Comparison of ENCODE assay signal across 12 cellular contexts in genomic region chr2:44101246-44101645, GRCh38.
"Had no signal": no experiment of that assay in that cellular context is flagged by ENCODE, and none has a peak within 500 bp of the region (broad histone marks: within the 10 kb centered on the region; RNA-seq: fewer than 3 reads in every experiment).

No MANE protein-coding gene starts in this region.

- H3K36me3 ChIP-seq: cardiac muscle cell, thoracic aorta, upper lobe of right lung had no signal

- H3K9ac ChIP-seq: parathyroid adenoma had no signal

- H3K27me3 ChIP-seq: cardiac muscle cell, upper lobe of right lung had no signal

- H3K9me3 ChIP-seq: mucosa of descending colon, thoracic aorta, upper lobe of right lung had no signal

- H2AFZ ChIP-seq: parathyroid adenoma had no signal

- H3K27ac ChIP-seq: cardiac muscle cell, parathyroid adenoma, thoracic aorta, upper lobe of right lung had no signal

- H3K4me1 ChIP-seq: parathyroid adenoma, upper lobe of right lung had no signal

- ATAC-seq: stimulated activated memory B cell treated with anti-CD40 and anti-IgM and Interleukin-4, amounts not matched to agents 10 μg/mL and 1 μg/mL and 100 μg/mL, for 72 hours had no signal

- H3K4me3 ChIP-seq: cardiac muscle cell, mucosa of descending colon, thoracic aorta, upper lobe of right lung had no signal

- H3K79me2 ChIP-seq: parathyroid adenoma had no signal

- DNase-seq: activated CD4-positive, CD25-positive, alpha-beta regulatory T cell treated with anti-CD3 and anti-CD28 coated beads, Interleukin-2, amount 50 U/mL, for 72 hours; activated CD8-positive, alpha-beta memory T cell treated with anti-CD3 and anti-CD28 coated beads for 24 hours; activated gamma-delta T cell treated with Interleukin-2 at 50 U/mL for 16 hours; effector CD8-positive, alpha-beta T cell; mucosa of descending colon; naive thymus-derived CD4-positive, alpha-beta T cell; stimulated activated CD4-positive, alpha-beta T cell treated with anti-CD3 and anti-CD28 coated beads, Interleukin-4, amount 100 ng/mL, for 4 hours; upper lobe of right lung had no signal
